In the genomic region with DNA sequence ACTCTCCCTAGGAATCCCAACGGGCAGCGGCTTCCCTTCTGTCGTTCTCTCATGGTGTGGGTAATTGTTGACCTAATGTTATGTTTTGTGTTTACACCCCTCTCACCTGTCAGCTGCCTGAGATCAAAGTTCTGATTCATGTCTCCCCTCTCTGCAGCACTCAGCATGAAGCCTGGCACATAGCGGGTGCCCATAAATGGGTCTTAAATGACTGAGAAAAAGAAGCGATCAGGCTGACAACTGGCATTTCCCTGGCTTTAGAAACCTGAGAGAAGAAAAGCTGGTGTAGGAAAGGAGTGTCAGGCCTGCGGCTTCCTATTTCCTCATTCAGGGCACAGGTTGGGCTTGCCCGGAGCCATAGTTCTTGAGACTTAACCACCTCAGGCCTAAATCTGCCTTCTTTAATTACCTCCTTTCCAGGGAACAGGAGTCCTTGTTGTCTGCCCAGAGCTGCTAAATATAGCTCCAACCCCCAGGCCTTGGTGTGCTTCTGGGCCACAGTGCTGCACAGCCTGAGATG, we compare ENCODE assay signal across 1 cellular context.
TF ChIP-seq lines count a peak whose summit lies in the region.

No MANE protein-coding gene starts in this region.

TF ChIP-seq in HepG2, 621 proteins besides CTCF, POLR2A, EP300 and RAD21 (continued from another document and continues in another):
- TF ChIP-seq ATF1 (CRISPR knock-in tag; IDR thresholded peaks at IDR 0.05) (no peak), CBFB (CRISPR knock-in tag; IDR thresholded peaks at IDR 0.05) (no peak), CCAR2 (optimal IDR thresholded peaks at IDR 0.05; ENCODE audit: low read depth, low read length) (no peak), KAT2B (IDR thresholded peaks at IDR 0.05; ENCODE audit: borderline replicate concordance, low read depth, low read length) (no peak), MZF1 (CRISPR knock-in tag; IDR thresholded peaks at IDR 0.05; ENCODE audit: borderline replicate concordance) (no peak), ZFP1 (CRISPR knock-in tag; IDR thresholded peaks at IDR 0.05) (no peak), NFKB2 (CRISPR knock-in tag; IDR thresholded peaks at IDR 0.05; ENCODE audit: borderline replicate concordance) (no peak), ZMYM3 (CRISPR knock-in tag; IDR thresholded peaks at IDR 0.05) (no peak), KAT8 (CRISPR knock-in tag; IDR thresholded peaks at IDR 0.05) (no peak), ZNF761 (CRISPR knock-in tag; conservative IDR thresholded peaks at IDR 0.05) (no peak), JDP2 (CRISPR knock-in tag; IDR thresholded peaks at IDR 0.05; ENCODE audit: borderline replicate concordance) (no peak), AFF4 (CRISPR knock-in tag; IDR thresholded peaks at IDR 0.05) (no peak), NFE2L2 (IDR thresholded peaks at IDR 0.05; ENCODE audit: low read length) (no peak), MAFG (CRISPR knock-in tag; IDR thresholded peaks at IDR 0.05) (no peak), SALL2 (CRISPR knock-in tag; IDR thresholded peaks at IDR 0.05) (no peak), BHLHE40 (IDR thresholded peaks at IDR 0.05; ENCODE audit: low read length) (peak; percentile 65), CEBPZ (IDR thresholded peaks at IDR 0.05; ENCODE audit: low read length) (no peak), ADNP (CRISPR knock-in tag; IDR thresholded peaks at IDR 0.05) (no peak), ZNF7 (CRISPR knock-in tag; IDR thresholded peaks at IDR 0.05) (no peak), CCDC6 (CRISPR knock-in tag; IDR thresholded peaks at IDR 0.05) (no peak), ZSCAN30 (CRISPR knock-in tag; IDR thresholded peaks at IDR 0.05) (no peak), POLR2AphosphoS2 (IDR thresholded peaks at IDR 0.05; ENCODE audit: low read depth, low read length) (no peak), ZNF720 (CRISPR knock-in tag; IDR thresholded peaks at IDR 0.05) (no peak), HNRNPL (IDR thresholded peaks at IDR 0.05; ENCODE audit: low read depth, low read length) (0 out of 2 replicates have a peak, but pooled peaks have one; percentile 41), SNAPC2 (CRISPR knock-in tag; IDR thresholded peaks at IDR 0.05) (no peak), ZBTB44 (CRISPR knock-in tag; IDR thresholded peaks at IDR 0.05) (no peak), NR3C1 (CRISPR knock-in tag; IDR thresholded peaks at IDR 0.05) (no peak), MED8 (CRISPR knock-in tag; IDR thresholded peaks at IDR 0.05; ENCODE audit: insufficient replicate concordance) (no peak), MXD4 (CRISPR knock-in tag; IDR thresholded peaks at IDR 0.05) (no peak), TBL1XR1 (IDR thresholded peaks at IDR 0.05; ENCODE audit: borderline replicate concordance, low read length, partially characterized antibody) (no peak), KMT2B (CRISPR knock-in tag; IDR thresholded peaks at IDR 0.05) (peak; percentile 49), GTF2F1 (IDR thresholded peaks at IDR 0.05; ENCODE audit: low read length) (no peak), ISX (CRISPR knock-in tag; conservative IDR thresholded peaks at IDR 0.05) (no peak), HNF1B (CRISPR knock-in tag; IDR thresholded peaks at IDR 0.05) (peak; percentile 64; the same call in 1 of the 2 replicates), ZNF329 (CRISPR knock-in tag; IDR thresholded peaks at IDR 0.05; ENCODE audit: low read depth) (no peak), BATF2 (CRISPR knock-in tag; IDR thresholded peaks at IDR 0.05) (no peak), SUZ12 (IDR thresholded peaks at IDR 0.05; ENCODE audit: low read depth, low read length) (no peak), ZNF468 (CRISPR knock-in tag; IDR thresholded peaks at IDR 0.05) (no peak), ZNF253 (CRISPR knock-in tag; IDR thresholded peaks at IDR 0.05; ENCODE audit: borderline replicate concordance) (no peak), ZNF549 (CRISPR knock-in tag; IDR thresholded peaks at IDR 0.05) (no peak), ETV6 (CRISPR knock-in tag; conservative IDR thresholded peaks at IDR 0.05) (no peak), ZC3H13 (CRISPR knock-in tag; IDR thresholded peaks at IDR 0.05) (no peak), CHD2 (IDR thresholded peaks at IDR 0.05; ENCODE audit: low read depth, low read length) (no peak), BCL6 (CRISPR knock-in tag; IDR thresholded peaks at IDR 0.05) (peak; percentile 78)
- TF ChIP-seq, protein P1, sequence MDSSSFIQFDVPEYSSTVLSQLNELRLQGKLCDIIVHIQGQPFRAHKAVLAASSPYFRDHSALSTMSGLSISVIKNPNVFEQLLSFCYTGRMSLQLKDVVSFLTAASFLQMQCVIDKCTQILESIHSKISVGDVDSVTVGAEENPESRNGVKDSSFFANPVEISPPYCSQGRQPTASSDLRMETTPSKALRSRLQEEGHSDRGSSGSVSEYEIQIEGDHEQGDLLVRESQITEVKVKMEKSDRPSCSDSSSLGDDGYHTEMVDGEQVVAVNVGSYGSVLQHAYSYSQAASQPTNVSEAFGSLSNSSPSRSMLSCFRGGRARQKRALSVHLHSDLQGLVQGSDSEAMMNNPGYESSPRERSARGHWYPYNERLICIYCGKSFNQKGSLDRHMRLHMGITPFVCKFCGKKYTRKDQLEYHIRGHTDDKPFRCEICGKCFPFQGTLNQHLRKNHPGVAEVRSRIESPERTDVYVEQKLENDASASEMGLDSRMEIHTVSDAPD (CRISPR knock-in tag; IDR thresholded peaks at IDR 0.05) = no peak
- TF ChIP-seq, protein P2, sequence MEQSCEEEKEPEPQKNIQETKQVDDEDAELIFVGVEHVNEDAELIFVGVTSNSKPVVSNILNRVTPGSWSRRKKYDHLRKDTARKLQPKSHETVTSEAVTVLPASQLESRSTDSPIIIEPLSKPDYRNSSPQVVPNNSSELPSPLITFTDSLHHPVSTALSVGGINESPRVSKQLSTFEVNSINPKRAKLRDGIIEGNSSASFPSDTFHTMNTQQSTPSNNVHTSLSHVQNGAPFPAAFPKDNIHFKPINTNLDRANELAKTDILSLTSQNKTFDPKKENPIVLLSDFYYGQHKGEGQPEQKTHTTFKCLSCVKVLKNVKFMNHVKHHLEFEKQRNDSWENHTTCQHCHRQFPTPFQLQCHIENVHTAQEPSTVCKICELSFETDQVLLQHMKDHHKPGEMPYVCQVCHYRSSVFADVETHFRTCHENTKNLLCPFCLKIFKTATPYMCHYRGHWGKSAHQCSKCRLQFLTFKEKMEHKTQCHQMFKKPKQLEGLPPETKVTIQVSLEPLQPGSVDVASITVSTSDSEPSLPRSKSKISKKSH (CRISPR knock-in tag; IDR thresholded peaks at IDR 0.05; ENCODE audit: borderline replicate concordance) = no peak
- TF ChIP-seq, protein P3, sequence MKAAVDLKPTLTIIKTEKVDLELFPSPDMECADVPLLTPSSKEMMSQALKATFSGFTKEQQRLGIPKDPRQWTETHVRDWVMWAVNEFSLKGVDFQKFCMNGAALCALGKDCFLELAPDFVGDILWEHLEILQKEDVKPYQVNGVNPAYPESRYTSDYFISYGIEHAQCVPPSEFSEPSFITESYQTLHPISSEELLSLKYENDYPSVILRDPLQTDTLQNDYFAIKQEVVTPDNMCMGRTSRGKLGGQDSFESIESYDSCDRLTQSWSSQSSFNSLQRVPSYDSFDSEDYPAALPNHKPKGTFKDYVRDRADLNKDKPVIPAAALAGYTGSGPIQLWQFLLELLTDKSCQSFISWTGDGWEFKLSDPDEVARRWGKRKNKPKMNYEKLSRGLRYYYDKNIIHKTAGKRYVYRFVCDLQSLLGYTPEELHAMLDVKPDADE (CRISPR knock-in tag; IDR thresholded peaks at IDR 0.05) = no peak
- TF ChIP-seq, protein P4, sequence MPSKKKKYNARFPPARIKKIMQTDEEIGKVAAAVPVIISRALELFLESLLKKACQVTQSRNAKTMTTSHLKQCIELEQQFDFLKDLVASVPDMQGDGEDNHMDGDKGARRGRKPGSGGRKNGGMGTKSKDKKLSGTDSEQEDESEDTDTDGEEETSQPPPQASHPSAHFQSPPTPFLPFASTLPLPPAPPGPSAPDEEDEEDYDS (CRISPR knock-in tag; IDR thresholded peaks at IDR 0.05) = no peak
- TF ChIP-seq, protein P5, sequence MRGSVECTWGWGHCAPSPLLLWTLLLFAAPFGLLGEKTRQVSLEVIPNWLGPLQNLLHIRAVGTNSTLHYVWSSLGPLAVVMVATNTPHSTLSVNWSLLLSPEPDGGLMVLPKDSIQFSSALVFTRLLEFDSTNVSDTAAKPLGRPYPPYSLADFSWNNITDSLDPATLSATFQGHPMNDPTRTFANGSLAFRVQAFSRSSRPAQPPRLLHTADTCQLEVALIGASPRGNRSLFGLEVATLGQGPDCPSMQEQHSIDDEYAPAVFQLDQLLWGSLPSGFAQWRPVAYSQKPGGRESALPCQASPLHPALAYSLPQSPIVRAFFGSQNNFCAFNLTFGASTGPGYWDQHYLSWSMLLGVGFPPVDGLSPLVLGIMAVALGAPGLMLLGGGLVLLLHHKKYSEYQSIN (CRISPR knock-in tag; IDR thresholded peaks at IDR 0.05; ENCODE audit: borderline replicate concordance) = no peak
